In genomic region chr6:86937219-86938079, GRCh38 we compare ENCODE assay signal across 9 cellular contexts. TPM values are rescaled to one million over a fixed set of nuclear protein-coding genes. Genes with fewer than 3 reads are reported as not detected.
DNase-seq lines count a peak whose midpoint lies in the region; ATAC-seq and TF ChIP-seq lines count a peak whose summit lies in the region.
"Had no signal": no experiment of that assay in that cellular context is flagged by ENCODE, and none has a peak within 500 bp of the region (broad histone marks: within the 10 kb centered on the region; RNA-seq: fewer than 3 reads in every experiment).

A gene with protein sequence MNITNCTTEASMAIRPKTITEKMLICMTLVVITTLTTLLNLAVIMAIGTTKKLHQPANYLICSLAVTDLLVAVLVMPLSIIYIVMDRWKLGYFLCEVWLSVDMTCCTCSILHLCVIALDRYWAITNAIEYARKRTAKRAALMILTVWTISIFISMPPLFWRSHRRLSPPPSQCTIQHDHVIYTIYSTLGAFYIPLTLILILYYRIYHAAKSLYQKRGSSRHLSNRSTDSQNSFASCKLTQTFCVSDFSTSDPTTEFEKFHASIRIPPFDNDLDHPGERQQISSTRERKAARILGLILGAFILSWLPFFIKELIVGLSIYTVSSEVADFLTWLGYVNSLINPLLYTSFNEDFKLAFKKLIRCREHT (plus strand): TSS chr6:86937528. CDS start chr6:87015335, 77,807 bp downstream.

- no peaks in the 10 kb centered on the region for H3K9me2 ChIP-seq in HCT116 (ENCODE audit: insufficient read depth)

- peak; percentile 12 to 66 (median 55); a peak in 4 of 6 replicates for TF ChIP-seq CTCF in HCT116 (IDR thresholded peaks at IDR 0.05 in 2 of 3, conservative IDR thresholded peaks at IDR 0.05 in 1 of 3; ENCODE audit: borderline replicate concordance in 1 of 3, insufficient read depth in 1 of 3, low read depth in 2 of 3, low read length in 2 of 3)
- TF ChIP-seq CTCF in astrocyte of the cerebellum (IDR thresholded peaks at IDR 0.05; ENCODE audit: low read depth, low read length, missing control alignments) = peak; percentile 59

- no peaks in the 10 kb centered on the region for H3K79me2 ChIP-seq in HCT116 (ENCODE audit: insufficient read depth, low read length)

- no peak within 1 kb of the TSS for H3K27ac ChIP-seq in HCT116 (ENCODE audit: low read depth, low read length)

- H3K9ac ChIP-seq in HCT116 (ENCODE audit: low read length) = no peak within 1 kb of the TSS

- H3K4me3 ChIP-seq in HCT116 (replicated peaks in 1 of 2; ENCODE audit: low read depth in 1 of 2, low read length in 2 of 2) (no peak within 1 kb of the TSS), astrocyte of the cerebellum (ENCODE audit: low read depth, low read length) (peak within 1 kb of the TSS; percentile 30)

- RAD21 ChIA-PET in HCT116 (lab: Charles Lee; ENCODE audit: low non-redundant PET in 1 of 2, low total read pairs in 2 of 2, uncharacterized antibody in 2 of 2, unreplicated experiment in 2 of 2) = no interaction called here

- no TSS peak for BruUV-seq in HCT116 (replicated peaks; lab: Mats Ljungman, UMichigan)

- ATAC-seq in HCT116 = peak; percentile 91
- peak; percentile 62 for ATAC-seq in stimulated activated memory B cell treated with anti-CD40 and anti-IgM and Interleukin-4, amounts not matched to agents 10 μg/mL and 1 μg/mL and 100 μg/mL, for 72 hours

- H2AFZ ChIP-seq in HCT116 (ENCODE audit: low read depth, low read length, poor library complexity, severe bottlenecking) = no peak within 1 kb of the TSS

- H3K9me3 ChIP-seq in HCT116 (ENCODE audit: control insufficient read depth in 1 of 2, insufficient read depth in 1 of 2, low read depth in 1 of 2, low read length in 2 of 2) = no peaks in the 10 kb centered on the region

- no peak for TF ChIP-seq POLR2A in HCT116 (IDR thresholded peaks at IDR 0.05; ENCODE audit: borderline replicate concordance, extremely low read depth, insufficient read depth, insufficient read length)

- in situ Hi-C loops in astrocyte of the cerebellum (cut with HindIII; ENCODE audit: low sequenced_read_pairs) = no loop called here

- no peak within 1 kb of the TSS for H3K27ac Mint-ChIP-seq in stimulated activated memory B cell treated with anti-CD40 and anti-IgM and Interleukin-4, amounts not matched to agents 10 μg/mL and 1 μg/mL and 100 μg/mL, for 72 hours
- H3K27ac Mint-ChIP-seq: activated naive CD8-positive, alpha-beta T cell had no signal

- peaks cover 3% of the 10 kb centered on the region for H3K9me3 Mint-ChIP-seq in stimulated activated memory B cell treated with anti-CD40 and anti-IgM and Interleukin-4, amounts not matched to agents 10 μg/mL and 1 μg/mL and 100 μg/mL, for 72 hours

- CTCF ChIA-PET in HCT116 (lab: Charles Lee) = interaction anchor here (1.0 to 2.2 kb wide), 4 partner anchors 8 to 1182 kb away, joined by 3 to 14 read pairs (median 4); no protein-coding TSS in a partner anchor

- TF ChIP-seq RAD21 in HCT116 (IDR thresholded peaks at IDR 0.05; ENCODE audit: low read depth) = peak; percentile 54

- intact Hi-C loops in HCT116 (cut with micrococcal nuclease) = loop anchor here (2.0 to 5.0 kb wide), 2 partner anchors 1015 to 1180 kb away; no protein-coding TSS in a partner anchor

- H3K4me3 Mint-ChIP-seq in stimulated activated memory B cell treated with anti-CD40 and anti-IgM and Interleukin-4, amounts not matched to agents 10 μg/mL and 1 μg/mL and 100 μg/mL, for 72 hours = peak within 1 kb of the TSS; percentile 52
- H3K4me3 Mint-ChIP-seq: activated naive CD8-positive, alpha-beta T cell had no signal

- peak; percentile 52 to 58 for DNase-seq in SHP77 (lab: John Stamatoyannopoulos, UW)
- DNase-seq in SHP77 treated with DMSO at 0.1 percent for 48 hours (lab: John Stamatoyannopoulos, UW) = no peak
- peak; percentile 4 for DNase-seq in HCT116 (ENCODE audit: low read depth, low spot score)
- peak; percentile 9 for DNase-seq in NCI-H2081 treated with DMSO at 0.1 percent for 48 hours (lab: John Stamatoyannopoulos, UW)
- no peak for DNase-seq in astrocyte of the cerebellum (ENCODE audit: low read depth)
- peak; percentile 42 for DNase-seq in iris pigment epithelial cell (ENCODE audit: low read depth)
- DNase-seq in H4 (ENCODE audit: low spot score) = no peak

- H3K27me3 ChIP-seq in HCT116 (ENCODE audit: insufficient read depth, low read length) = peaks cover 30% of the 10 kb centered on the region

- no peaks in the 10 kb centered on the region for H4K20me1 ChIP-seq in HCT116 (ENCODE audit: insufficient read depth)

- peaks cover 19% of the 10 kb centered on the region for H3K4me1 Mint-ChIP-seq in stimulated activated memory B cell treated with anti-CD40 and anti-IgM and Interleukin-4, amounts not matched to agents 10 μg/mL and 1 μg/mL and 100 μg/mL, for 72 hours

- POLR2A ChIA-PET in HCT116 (lab: Charles Lee) = no interaction called here

- H3K36me3 Mint-ChIP-seq in stimulated activated memory B cell treated with anti-CD40 and anti-IgM and Interleukin-4, amounts not matched to agents 10 μg/mL and 1 μg/mL and 100 μg/mL, for 72 hours = no peaks in the 10 kb centered on the region
- H3K36me3 Mint-ChIP-seq: activated naive CD8-positive, alpha-beta T cell had no signal

- H3K4me2 ChIP-seq in HCT116 (ENCODE audit: low read length) = no peak within 1 kb of the TSS

- peaks cover 54% of the 10 kb centered on the region for H3K27me3 Mint-ChIP-seq in stimulated activated memory B cell treated with anti-CD40 and anti-IgM and Interleukin-4, amounts not matched to agents 10 μg/mL and 1 μg/mL and 100 μg/mL, for 72 hours

- H3K36me3 ChIP-seq in HCT116 (ENCODE audit: control insufficient read depth in 1 of 2, insufficient read depth in 2 of 2, low read length in 2 of 2) = no peaks in the 10 kb centered on the region

- no peaks in the 10 kb centered on the region for H3K4me1 ChIP-seq in HCT116 (ENCODE audit: control insufficient read depth in 1 of 2, insufficient read depth in 2 of 2, low read length in 2 of 2)

TF ChIP-seq in HCT116, 20 proteins besides CTCF, POLR2A, EP300 and RAD21 (continues in another document):
- TF ChIP-seq ELF1 (IDR thresholded peaks at IDR 0.05; ENCODE audit: borderline replicate concordance, low read depth) (no peak), EZH2 (IDR thresholded peaks at IDR 0.05) (no peak), YY1 (IDR thresholded peaks at IDR 0.05; ENCODE audit: extremely low read depth, insufficient replicate concordance, low read depth, low read length) (no peak), REST (IDR thresholded peaks at IDR 0.05; ENCODE audit: low read depth) (no peak), CBX3 (IDR thresholded peaks at IDR 0.05; ENCODE audit: low read depth) (no peak), FOSL1 (IDR thresholded peaks at IDR 0.05; ENCODE audit: low read depth) (no peak), ATF3 (IDR thresholded peaks at IDR 0.05) (no peak), ZFX (IDR thresholded peaks at IDR 0.05) (no peak), SP1 (IDR thresholded peaks at IDR 0.05; ENCODE audit: low read depth) (no peak), EZH2phosphoT487 (IDR thresholded peaks at IDR 0.05; ENCODE audit: borderline replicate concordance) (no peak), TCF7L2 (IDR thresholded peaks at IDR 0.05; ENCODE audit: borderline replicate concordance, extremely low read depth, insufficient read depth, insufficient read length) (no peak), ZBTB33 (IDR thresholded peaks at IDR 0.05; ENCODE audit: extremely low read depth, insufficient replicate concordance, low read length) (no peak)

RNA-seq across cellular contexts. Expression of the gene that starts here (rescaled TPM):
- not detected for total RNA-seq in HCT116 (2021; ENCODE audit: unreplicated experiment)
- not detected in 2 replicates for polyA plus RNA-seq in HCT116 (2012)
- total RNA-seq in H4 (2014; rRNA removed; shearing (Covaris generic)) = not detected in 2 replicates

Comparison
In these comparisons a context has a peak if more than half of its experiments do, and no peak if none do; other contexts are left out.
1. DNase-seq: peak in SHP77 (2 of 2), NCI-H2081 treated with DMSO at 0.1 percent for 48 hours (single experiment) and iris pigment epithelial cell (single experiment); none in SHP77 treated with DMSO at 0.1 percent for 48 hours (single experiment), astrocyte of the cerebellum (single experiment) and H4 (single experiment).
2. Peak in DNase-seq and ATAC-seq in HCT116; RNA of the gene not detected or under 1 TPM.